Comparison of ENCODE assay signal across 11 cellular contexts in the genomic region with DNA sequence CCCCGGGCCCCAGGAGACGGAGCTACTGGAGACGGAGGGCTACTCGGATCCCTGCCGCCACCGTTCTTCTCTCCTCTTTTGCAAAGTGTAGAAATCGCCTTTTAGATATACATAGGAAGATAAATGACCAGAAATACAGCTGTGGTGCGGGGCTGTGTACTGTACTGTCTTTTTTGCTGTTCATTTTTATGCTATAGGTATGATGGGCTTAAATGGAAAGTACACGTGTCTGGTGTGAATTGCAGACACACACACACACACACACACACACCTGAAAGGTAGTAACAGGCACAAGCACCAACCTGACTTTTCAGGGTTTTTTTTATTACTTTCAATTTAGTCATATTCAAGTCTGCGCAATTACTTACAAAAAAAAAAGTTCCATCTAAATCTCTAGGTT. TPM values are rescaled to one million over a fixed set of nuclear protein-coding genes. Genes with fewer than 3 reads are reported as not detected.
DNase-seq lines count a peak whose midpoint lies in the region; ATAC-seq, FAIRE-seq and TF ChIP-seq lines count a peak whose summit lies in the region.
"Had no signal": no experiment of that assay in that cellular context is flagged by ENCODE, and none has a peak within 500 bp of the region (broad histone marks: within the 10 kb centered on the region; RNA-seq: fewer than 3 reads in every experiment).

No MANE protein-coding gene starts in this region.

- no peak overlapping the region for H2AFZ ChIP-seq in endothelial cell of umbilical vein (ENCODE audit: low read depth, low read length)

- H3K9ac ChIP-seq in endothelial cell of umbilical vein (replicated peaks; ENCODE audit: extremely low read depth, insufficient read depth, low read length) = no peak overlapping the region

- no peak for ATAC-seq in HG02642 (IDR thresholded peaks at IDR 0.05; ENCODE audit: poor library complexity, unreplicated experiment)
- ATAC-seq: HCT116 had no signal

- H3K27ac ChIP-seq in endothelial cell of umbilical vein (ENCODE audit: insufficient read depth, low read depth, low read length) = no peak overlapping the region

- H3K9me3 ChIP-seq in MG63 = no peaks in the 10 kb centered on the region
- H3K9me3 ChIP-seq in endothelial cell of umbilical vein (replicated peaks; ENCODE audit: control insufficient read depth, insufficient read depth, low read length) = no peaks in the 10 kb centered on the region

- peak overlapping the region; percentile 45 for H3K4me3 ChIP-seq in AG09309 (ENCODE audit: control insufficient read depth, low read depth, low read length)
- H3K4me3 ChIP-seq in MG63 = peak overlapping the region; percentile 42
- peak overlapping the region; percentile 43 to 81 (median 69) for H3K4me3 ChIP-seq in endothelial cell of umbilical vein (replicated peaks in 1 of 3; ENCODE audit: insufficient read depth in 1 of 3, low read depth in 1 of 3, low read length in 3 of 3)

- POLR2A ChIA-PET in endothelial cell of umbilical vein (lab: Charles Lee) = interaction anchor here (0.7 kb wide), 1 partner anchor 10 kb away, joined by 3 read pairs; no protein-coding TSS in a partner anchor

- FAIRE-seq in endothelial cell of umbilical vein (lab: Jason Lieb, UNC) = no peak

- peak overlapping the region; percentile 96 for H3K4me3 Mint-ChIP-seq in nephron progenitor cell

- intact Hi-C loops in endothelial cell of umbilical vein (cut with micrococcal nuclease) = no loop called here

- no peaks in the 10 kb centered on the region for H4K20me1 ChIP-seq in endothelial cell of umbilical vein (replicated peaks; ENCODE audit: control insufficient read depth, extremely low read depth, insufficient read depth, low read length)

- no peaks in the 10 kb centered on the region for H3K9me1 ChIP-seq in endothelial cell of umbilical vein (replicated peaks; ENCODE audit: control insufficient read depth, extremely low read depth, insufficient read depth, low read length)

- BruUV-seq in endothelial cell of umbilical vein (replicated peaks; lab: Mats Ljungman, UMichigan) = no TSS peak

- dilution Hi-C loops in endothelial cell of umbilical vein (cut with MboI; ENCODE audit: extremely low pct_ligation_motif_present, low sequenced_read_pairs) = no loop called here

- H3K27me3 ChIP-seq in MG63 = peaks cover 10% of the 10 kb centered on the region
- H3K27me3 ChIP-seq in endothelial cell of umbilical vein (ENCODE audit: control insufficient read depth in 2 of 2, insufficient read depth in 2 of 2, low read length in 2 of 2) = peaks cover 20 to 66% of the 10 kb centered on the region in 2 experiments

- CTCF ChIA-PET in endothelial cell of umbilical vein (lab: Charles Lee) = interaction anchor here (1.6 to 4.3 kb wide), 2 partner anchors 121 to 507 kb away, joined by 7 to 31 read pairs; no protein-coding TSS in a partner anchor

- peaks cover 28% of the 10 kb centered on the region for H3K27me3 Mint-ChIP-seq in nephron progenitor cell (ENCODE audit: low read depth, poor library complexity)

- H3K36me3 ChIP-seq in MG63 (no peaks in the 10 kb centered on the region), endothelial cell of umbilical vein (ENCODE audit: control insufficient read depth in 2 of 2, extremely low read depth in 1 of 2, insufficient read depth in 2 of 2, low read length in 2 of 2) (no peaks in the 10 kb centered on the region)

- H3K4me2 ChIP-seq in endothelial cell of umbilical vein (ENCODE audit: insufficient read depth, low read length) = peak overlapping the region; percentile 95

- H3K27ac Mint-ChIP-seq in nephron progenitor cell = no peak overlapping the region

- H3K4me1 Mint-ChIP-seq in nephron progenitor cell = peaks cover 27% of the 10 kb centered on the region

- H3K9me3 Mint-ChIP-seq in nephron progenitor cell = no peaks in the 10 kb centered on the region

- DNase-seq in AG09309 (ENCODE audit: low read depth) (no peak), MG63 (no peak), endothelial cell of umbilical vein (ENCODE audit: low read depth, low spot score) (peak; percentile 19), nephron progenitor cell (no peak), 8988T (no peak), NCI-H1092 treated with DMSO at 0.1 percent for 48 hours (lab: John Stamatoyannopoulos, UW) (no peak)
- no peak for DNase-seq in stimulated activated CD4-positive, alpha-beta T cell treated with anti-CD3 and anti-CD28 coated beads, Interleukin-1b, Interleukin-23, amount 100 ng/mL, for 48 hours
- DNase-seq: activated CD8-positive, alpha-beta memory T cell treated with anti-CD3 and anti-CD28 coated beads, Interleukin-2, amount 50 U/mL, for 48 hours; NCI-H187 treated with DMSO at 0.1 percent for 48 hours had no signal

- TF ChIP-seq POLR2A in endothelial cell of umbilical vein (IDR thresholded peaks at IDR 0.05; ENCODE audit: low read depth, low read length) = no peak

- TF ChIP-seq CTCF in AG09309 (IDR thresholded peaks at IDR 0.05; ENCODE audit: control insufficient read depth, insufficient read depth, low read depth, low read length, missing control alignments) = no peak
- no peak for TF ChIP-seq CTCF in endothelial cell of umbilical vein (IDR thresholded peaks at IDR 0.05; ENCODE audit: extremely low read depth in 1 of 2, insufficient read depth in 1 of 2, low read depth in 1 of 2, low read length in 2 of 2)
- TF ChIP-seq CTCF in nephron progenitor cell (IDR thresholded peaks at IDR 0.05) = no peak

- H3K36me3 Mint-ChIP-seq in nephron progenitor cell (ENCODE audit: low read depth) = no peaks in the 10 kb centered on the region

- H3K4me1 ChIP-seq in endothelial cell of umbilical vein (ENCODE audit: control insufficient read depth, extremely low read depth, insufficient read depth, low read length) = peaks cover 9% of the 10 kb centered on the region

- no peaks in the 10 kb centered on the region for H3K79me2 ChIP-seq in endothelial cell of umbilical vein (ENCODE audit: control insufficient read depth, insufficient read depth, low read length)

TF ChIP-seq in endothelial cell of umbilical vein, 7 proteins besides CTCF, POLR2A, EP300 and RAD21:
- TF ChIP-seq EZH2 (IDR thresholded peaks at IDR 0.05; ENCODE audit: borderline replicate concordance, low read depth, low read length, severe bottlenecking) (peak; percentile 44), FOS (IDR thresholded peaks at IDR 0.05; ENCODE audit: borderline replicate concordance, insufficient read depth, low read length) (no peak)
- TF ChIP-seq, protein P1, sequence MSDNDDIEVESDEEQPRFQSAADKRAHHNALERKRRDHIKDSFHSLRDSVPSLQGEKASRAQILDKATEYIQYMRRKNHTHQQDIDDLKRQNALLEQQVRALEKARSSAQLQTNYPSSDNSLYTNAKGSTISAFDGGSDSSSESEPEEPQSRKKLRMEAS (IDR thresholded peaks at IDR 0.05; ENCODE audit: insufficient read depth, insufficient read length) = no peak

RNA-seq across cellular contexts. Expression of a gene that starts 0.8 kb away (rescaled TPM):
- not detected in 2 replicates for total RNA-seq in MG63 (2014; rRNA removed; shearing (Covaris generic); ENCODE audit: low replicate concordance)
- total RNA-seq in endothelial cell of umbilical vein = not detected in 2 replicates
- polyA plus RNA-seq in endothelial cell of umbilical vein = 0.07 and 0.11 TPM in 2 replicates
- polyA plus RNA-seq in endothelial cell of umbilical vein (2011; cell fraction: cytosol; rRNA removed) = not detected in 2 replicates
- not detected in 2 replicates for polyA plus RNA-seq in endothelial cell of umbilical vein (2011; cell fraction: nucleus; rRNA removed)
- polyA plus RNA-seq in endothelial cell of umbilical vein (2012) = not detected in 2 replicates
- polyA minus RNA-seq in endothelial cell of umbilical vein = not detected in 2 replicates
- not detected for polyA minus RNA-seq in endothelial cell of umbilical vein (2011; cell fraction: cytosol; rRNA and poly(A)+ RNA removed)
- not detected in 2 replicates for polyA minus RNA-seq in endothelial cell of umbilical vein (2011; cell fraction: nucleus; rRNA and poly(A)+ RNA removed)
